ENCODE assay signal across 1 cellular context in the genomic region with DNA sequence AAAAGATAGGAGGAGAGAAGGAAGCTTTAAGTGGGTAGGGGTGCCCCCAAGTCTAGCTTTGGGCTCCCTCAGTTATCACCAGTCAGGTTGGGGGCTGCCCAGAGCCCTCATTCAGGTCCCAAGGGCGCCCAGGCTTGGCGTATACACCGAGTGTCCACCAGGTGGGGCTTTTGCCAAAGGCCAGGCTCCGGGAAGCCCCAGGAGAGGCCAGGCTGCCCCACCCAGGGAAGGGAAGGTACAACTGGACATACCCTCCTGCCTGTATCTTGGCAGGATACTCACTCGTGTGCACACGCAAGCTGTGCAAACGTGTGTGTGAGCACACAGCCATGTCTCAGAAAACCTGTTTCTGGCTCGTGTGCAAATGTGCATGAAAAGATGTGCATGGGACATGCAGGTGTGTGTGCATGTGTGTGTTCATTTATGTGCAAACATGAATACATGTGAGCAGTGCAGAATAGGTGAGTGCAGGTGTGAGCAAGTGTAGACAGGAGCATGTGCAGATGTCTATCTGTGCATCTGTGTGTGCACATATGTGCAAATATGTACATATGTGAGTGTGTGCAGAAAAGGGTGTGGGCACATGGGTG.
TF ChIP-seq lines count a peak whose summit lies in the region.

No MANE protein-coding gene starts in this region.

TF ChIP-seq in endothelial cell of umbilical vein, 7 proteins besides CTCF, POLR2A, EP300 and RAD21 (continued from another document):
- TF ChIP-seq, protein P1, sequence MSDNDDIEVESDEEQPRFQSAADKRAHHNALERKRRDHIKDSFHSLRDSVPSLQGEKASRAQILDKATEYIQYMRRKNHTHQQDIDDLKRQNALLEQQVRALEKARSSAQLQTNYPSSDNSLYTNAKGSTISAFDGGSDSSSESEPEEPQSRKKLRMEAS (IDR thresholded peaks at IDR 0.05; ENCODE audit: insufficient read depth, insufficient read length), result no peak
- no peak for TF ChIP-seq JUN (IDR thresholded peaks at IDR 0.05; ENCODE audit: borderline replicate concordance, insufficient read depth, insufficient read length, low read depth)
- TF ChIP-seq EZH2 (IDR thresholded peaks at IDR 0.05; ENCODE audit: borderline replicate concordance, low read depth, low read length, severe bottlenecking), result no peak
- no peak for TF ChIP-seq GATA2 (IDR thresholded peaks at IDR 0.05; ENCODE audit: insufficient read depth, insufficient read length, low read depth, low read length)
